19 cellular contexts compared by ENCODE assay signal in genomic region chr10:130351466-130352290, GRCh38.
DNase-seq lines count a peak whose midpoint lies in the region; ATAC-seq and TF ChIP-seq lines count a peak whose summit lies in the region.
"Had no signal": no experiment of that assay in that cellular context is flagged by ENCODE, and none has a peak within 500 bp of the region (broad histone marks: within the 10 kb centered on the region; RNA-seq: fewer than 3 reads in every experiment).

No MANE protein-coding gene starts in this region.

- no TSS peak for BruUV-seq in PC-9 (replicated peaks; lab: Mats Ljungman, UMichigan)

- TF ChIP-seq CTCF in heart right ventricle (IDR thresholded peaks at IDR 0.05) (no peak), PC-9 (conservative IDR thresholded peaks at IDR 0.05) (no peak)

- ATAC-seq in heart right ventricle (no peak), sciatic nerve (no peak), GM21825 (IDR thresholded peaks at IDR 0.05; ENCODE audit: unreplicated experiment) (no peak)
- ATAC-seq: K562 had no signal

- no peaks in the 10 kb centered on the region for H3K79me2 ChIP-seq in PC-9 (ENCODE audit: low read depth)

- H3K4me2 ChIP-seq in PC-9, result no peak overlapping the region
- H3K4me2 ChIP-seq: BLaER1 had no signal

- CTCF ChIA-PET in PC-9 (lab: Charles Lee), result no interaction called here

- POLR2A ChIA-PET in PC-9 (lab: Charles Lee; ENCODE audit: unreplicated experiment), result no interaction called here

- no peaks in the 10 kb centered on the region for H3F3A ChIP-seq in PC-9 (ENCODE audit: insufficient read depth, low read depth)

- H3K4me1 ChIP-seq in heart right ventricle (no peaks in the 10 kb centered on the region), PC-9 (replicated peaks; ENCODE audit: insufficient read depth) (no peaks in the 10 kb centered on the region)

- H3K9me2 ChIP-seq in PC-9 (ENCODE audit: insufficient read depth), result no peaks in the 10 kb centered on the region

- H3K36me3 ChIP-seq in heart right ventricle (no peaks in the 10 kb centered on the region), PC-9 (ENCODE audit: low read depth) (no peaks in the 10 kb centered on the region)
- H3K36me3 ChIP-seq: BLaER1 had no signal

- DNase-seq in cardiac septum (ENCODE audit: low spot score) (peak; percentile 55), heart right ventricle (no peak), mesenteric fat pad (ENCODE audit: low spot score) (peak; percentile 39), sciatic nerve (ENCODE audit: low spot score) (peak; percentile 33), DMS53 treated with DMSO at 0.1 percent for 48 hours (lab: John Stamatoyannopoulos, UW; ENCODE audit: unreplicated experiment) (no peak), PC-9 (no peak)
- DNase-seq: CD4-positive, CD25-positive, alpha-beta regulatory T cell; DMS153; GM23248; Kasumi-1; NCI-H1092 treated with DMSO at 0.1 percent for 48 hours; NCI-H1436 treated with DMSO at 0.1 percent for 48 hours; NCI-H187 treated with DMSO at 0.1 percent for 48 hours; NCI-H446; NCI-H524 treated with DMSO at 0.1 percent for 48 hours; NCI-H774 had no signal

- H3K27ac ChIP-seq in heart right ventricle, result no peak overlapping the region
- H3K27ac ChIP-seq in PC-9, result no peak overlapping the region
- H3K27ac ChIP-seq: BLaER1, GM23248 had no signal

- H3K4me3 ChIP-seq in heart right ventricle, result no peak overlapping the region
- no peak overlapping the region for H3K4me3 ChIP-seq in PC-9
- H3K4me3 ChIP-seq: BLaER1, GM23248, K562 had no signal

- H2AFZ ChIP-seq in PC-9, result no peak overlapping the region
- H2AFZ ChIP-seq: GM23248 had no signal

- 84 to 85% methylated on average over 17 of the region's 17 CpGs for WGBS in heart right ventricle, 2 donors

- H3K9me3 ChIP-seq in heart right ventricle, result peaks cover 0 to 20% (median 0%) of the 10 kb centered on the region in 11 donors
- no peaks in the 10 kb centered on the region for H3K9me3 ChIP-seq in PC-9 (ENCODE audit: insufficient read depth, low read depth)

- intact Hi-C loops in cardiac septum (cut with DNase I), result loop anchor here (10.0 kb wide), 1 partner anchor 157 kb away; no protein-coding TSS in a partner anchor
- intact Hi-C loops in heart right ventricle (cut with DNase I), result no loop called here
- intact Hi-C loops in sciatic nerve (cut with DNase I), result no loop called here
- intact Hi-C loops in PC-9 (cut with micrococcal nuclease; ENCODE audit: unreplicated experiment), result no loop called here

- H3K27me3 ChIP-seq in heart right ventricle (peaks cover 0 to 3% (median 0%) of the 10 kb centered on the region in 7 donors), PC-9 (ENCODE audit: insufficient read depth, low read depth) (no peaks in the 10 kb centered on the region)
- H3K27me3 ChIP-seq: BLaER1 had no signal

- no peaks in the 10 kb centered on the region for H4K20me1 ChIP-seq in PC-9 (ENCODE audit: insufficient read depth)
- H4K20me1 ChIP-seq: BLaER1 had no signal

Comparison
In these comparisons a context has a peak if more than half of its experiments do, and no peak if none do; other contexts are left out.
1. DNase-seq: peak in cardiac septum (single experiment), mesenteric fat pad (single experiment) and sciatic nerve (single experiment); none in heart right ventricle (0 of 2), DMS53 treated with DMSO at 0.1 percent for 48 hours (single experiment) and PC-9 (0 of 2).